ENCODE assay signal across 8 cellular contexts in the genomic region with DNA sequence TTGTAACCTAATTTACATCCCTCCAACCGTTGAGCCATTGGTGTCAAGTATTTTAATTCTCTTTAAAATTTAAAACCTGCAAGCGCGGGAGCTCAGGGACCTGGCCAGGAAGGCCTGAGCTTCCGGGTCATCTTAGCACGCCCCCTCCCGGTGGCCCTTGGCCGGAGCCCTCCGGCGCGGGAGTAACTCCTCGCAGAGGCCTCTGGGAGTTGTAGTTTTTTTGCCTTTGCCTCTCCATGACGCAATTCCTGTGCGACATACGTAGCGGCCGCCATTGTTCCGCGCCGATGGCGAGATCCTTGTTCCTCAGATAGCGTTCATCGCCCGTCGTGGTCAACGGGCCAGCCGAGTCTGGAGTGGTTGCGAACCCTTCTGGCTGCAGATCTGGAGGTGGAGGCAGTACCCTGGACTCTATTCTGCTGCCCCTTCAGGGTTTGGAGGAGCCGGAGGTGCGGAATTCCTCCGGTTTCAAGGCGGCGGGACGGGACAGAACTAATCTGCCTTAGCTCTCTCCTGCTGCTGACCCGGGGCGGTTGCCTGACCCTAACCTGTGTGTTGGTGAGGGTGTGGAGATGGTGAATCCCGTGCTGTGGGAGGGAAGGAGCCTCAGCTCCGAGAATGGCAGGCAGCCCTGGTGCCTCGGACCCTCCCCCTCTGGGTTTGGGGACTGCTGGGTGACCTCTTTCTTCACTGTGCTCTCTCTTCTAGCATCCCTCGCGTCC. TPM values are rescaled to one million over a fixed set of nuclear protein-coding genes. Genes with fewer than 3 reads are reported as not detected.
DNase-seq lines count a peak whose midpoint lies in the region; ATAC-seq, FAIRE-seq and TF ChIP-seq lines count a peak whose summit lies in the region.

Gene ZNF268 (plus strand): TSS at position 258 of the 722 bp plus-strand sequence. CDS start 503 bp downstream, outside the sequence.

- TF ChIP-seq POLR2A in HepG2 (IDR thresholded peaks at IDR 0.05; ENCODE audit: insufficient read depth in 1 of 2, low read depth in 2 of 2, low read length in 2 of 2) = peak; percentile 72 to 84

- peak within 1 kb of the TSS; percentile 95 for H3K9ac ChIP-seq in HepG2 (ENCODE audit: insufficient read depth, low read depth, low read length)

- POLR2A ChIA-PET in HepG2 (lab: Yijun Ruan, JAX) = interaction anchor here (1.0 to 1.8 kb wide), 4 partner anchors 51 to 195 kb away, joined by 3 to 18 read pairs (median 14); partner anchors contain the start of genes ZNF10, ZNF26 and ZNF891

- peak; percentile 17 to 91 (median 81) for DNase-seq in C1 segment of cervical spinal cord (lab: John Stamatoyannopoulos, UW)
- peak; percentile 93 for DNase-seq in GM19240 (ENCODE audit: insufficient read length, low spot score)
- DNase-seq in NCI-H526 (lab: John Stamatoyannopoulos, UW) = peak; percentile 85 to 97
- peak; percentile 84 to 89 for DNase-seq in activated CD4-positive, alpha-beta T cell treated with anti-CD3 and anti-CD28 coated beads, Interleukin-2, amount 50 U/mL, for 24 hours (ENCODE audit: low read depth in 1 of 2, low spot score in 1 of 2)
- DNase-seq in dermis blood vessel endothelial cell = peak; percentile 96
- peak; percentile 88 for DNase-seq in HepG2 (ENCODE audit: low spot score)
- DNase-seq in stimulated activated CD4-positive, alpha-beta T cell treated with anti-CD3 and anti-CD28 coated beads, Interleukin-4, amount 100 ng/mL, for 1 hour = peak; percentile 85

- peak; percentile 86 for FAIRE-seq in HepG2 (lab: Jason Lieb, UNC)

- H3K36me3 ChIP-seq in HepG2 (replicated peaks in 1 of 2; ENCODE audit: control insufficient read depth in 1 of 2, insufficient read depth in 2 of 2, low read length in 2 of 2) = peaks cover 7 to 28% of the 10 kb centered on the region in 2 experiments; a peak in 4 of 5 replicates

- peak within 1 kb of the TSS; percentile 89 to 99 (median 96) for H3K4me3 ChIP-seq in HepG2 (replicated peaks in 1 of 3; ENCODE audit: insufficient read depth in 1 of 3, low read depth in 2 of 3, low read length in 3 of 3)

- peak within 1 kb of the TSS; percentile 72 for H3K27ac ChIP-seq in HepG2 (ENCODE audit: extremely low read length, insufficient read depth, low read length)

- WGBS in HepG2 (ENCODE audit: low lambda C conversion rate) = 2% methylated on average over 31 of the region's 40 CpGs

- intact Hi-C loops in HepG2 (cut with micrococcal nuclease; ENCODE audit: unreplicated experiment) = loop anchor here (1.0 kb wide), 1 partner anchor 101 kb away; the partner anchor contains the start of gene ZNF140

- H3K27me3 ChIP-seq in HepG2 (ENCODE audit: control insufficient read depth in 1 of 2, insufficient read depth in 2 of 2, low read length in 2 of 2) = no peaks in the 10 kb centered on the region; a peak in 1 of 5 replicates

- ATAC-seq in HG03460 (IDR thresholded peaks at IDR 0.05; ENCODE audit: unreplicated experiment) (peak; percentile 97), HepG2 (peak; percentile 97)

- BruUV-seq in HepG2 (replicated peaks; lab: Mats Ljungman, UMichigan) = TSS peak; percentile 72

- in situ Hi-C loops in HepG2 (cut with HindIII; ENCODE audit: extremely low pct_ligation_motif_present, low pct_unique_long_range_greater_than_20kb) = no loop called here

- peak; percentile 88 for TF ChIP-seq CTCF in HepG2 (CRISPR knock-in tag; IDR thresholded peaks at IDR 0.05)

- H4K20me1 ChIP-seq in HepG2 (ENCODE audit: insufficient read depth, low read length) = no peaks in the 10 kb centered on the region

- TF ChIP-seq RAD21 in HepG2 (CRISPR knock-in tag; IDR thresholded peaks at IDR 0.05) = peak; percentile 75

- H3K79me2 ChIP-seq in HepG2 (ENCODE audit: insufficient read depth, low read length) = peaks cover 3% of the 10 kb centered on the region

- peak within 1 kb of the TSS; percentile 70 for H3K4me2 ChIP-seq in HepG2 (ENCODE audit: low read depth, low read length)

- peaks cover 9% of the 10 kb centered on the region; the same call in 1 of the 2 replicates for H3K4me1 ChIP-seq in HepG2 (ENCODE audit: insufficient read depth, low read length)

- peaks cover 82% of the 10 kb centered on the region for H3K9me3 ChIP-seq in HepG2 (ENCODE audit: low read length)

- CTCF ChIA-PET in HepG2 (lab: Yijun Ruan, JAX; ENCODE audit: low intra/inter-chr PET ratio, low total read pairs) = interaction anchor here (1.3 to 2.2 kb wide), 3 partner anchors 101 to 205 kb away, joined by 3 to 10 read pairs (median 9); partner anchors contain the start of gene ZNF140

- TF ChIP-seq EP300 in HepG2 (IDR thresholded peaks at IDR 0.05; ENCODE audit: low read depth in 2 of 2, low read length in 2 of 2) = no peak
- peak; percentile 48; the same call in 1 of the 2 replicates for TF ChIP-seq EP300 in HepG2 (CRISPR knock-in tag; IDR thresholded peaks at IDR 0.05; ENCODE audit: borderline replicate concordance)

- H2AFZ ChIP-seq in HepG2 (ENCODE audit: low read length) = peak within 1 kb of the TSS; percentile 87

TF ChIP-seq in HepG2, 621 proteins besides CTCF, POLR2A, EP300 and RAD21 (continues in another document):
- peak; percentile 97 for TF ChIP-seq YY1 (IDR thresholded peaks at IDR 0.05; ENCODE audit: insufficient read depth, insufficient replicate concordance, low read depth, low read length)
- TF ChIP-seq, protein P1, sequence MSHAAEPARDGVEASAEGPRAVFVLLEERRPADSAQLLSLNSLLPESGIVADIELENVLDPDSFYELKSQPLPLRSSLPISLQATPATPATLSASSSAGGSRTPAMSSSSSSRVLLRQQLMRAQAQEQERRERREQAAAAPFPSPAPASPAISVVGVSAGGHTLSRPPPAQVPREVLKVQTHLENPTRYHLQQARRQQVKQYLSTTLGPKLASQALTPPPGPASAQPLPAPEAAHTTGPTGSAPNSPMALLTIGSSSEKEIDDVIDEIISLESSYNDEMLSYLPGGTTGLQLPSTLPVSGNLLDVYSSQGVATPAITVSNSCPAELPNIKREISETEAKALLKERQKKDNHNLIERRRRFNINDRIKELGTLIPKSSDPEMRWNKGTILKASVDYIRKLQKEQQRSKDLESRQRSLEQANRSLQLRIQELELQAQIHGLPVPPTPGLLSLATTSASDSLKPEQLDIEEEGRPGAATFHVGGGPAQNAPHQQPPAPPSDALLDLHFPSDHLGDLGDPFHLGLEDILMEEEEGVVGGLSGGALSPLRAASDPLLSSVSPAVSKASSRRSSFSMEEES (CRISPR knock-in tag; IDR thresholded peaks at IDR 0.05) = peak; percentile 27; the same call in 1 of the 2 replicates
- TF ChIP-seq ARID5B (CRISPR knock-in tag; IDR thresholded peaks at IDR 0.05) = peak; percentile 51
- TF ChIP-seq ZNF17 (CRISPR knock-in tag; IDR thresholded peaks at IDR 0.05) = no peak

RNA-seq across cellular contexts. Expression of gene ZNF268, which starts in this region (rescaled TPM):
- total RNA-seq in dermis blood vessel endothelial cell (39.8 and 44.8 TPM in 2 replicates), HepG2 (2016; rRNA removed; fragmentation: Illumina TruSeq; extraction: Trizol) (31.3 and 54.4 TPM in 2 replicates)
- 2.6 and 3.8 TPM in 2 replicates for total RNA-seq in HepG2 (2016; cell fraction: cytosol; rRNA removed; fragmentation: Illumina TruSeq; extraction: Trizol; ENCODE audit: low read depth)
- 30.4 and 53.0 TPM in 2 replicates for total RNA-seq in HepG2 (2016; cell fraction: insoluble cytoplasmic fraction; rRNA removed; fragmentation: Illumina TruSeq; extraction: Trizol)
- total RNA-seq in HepG2 (2016; cell fraction: membrane; rRNA removed; fragmentation: Illumina TruSeq; extraction: Trizol) = 6.8 and 6.9 TPM in 2 replicates
- 31.3 and 32.6 TPM in 2 replicates for total RNA-seq in HepG2 (2016; cell fraction: nucleus; rRNA removed; fragmentation: Illumina TruSeq; extraction: Trizol)
- 7.6 and 9.0 TPM in 2 replicates for polyA plus RNA-seq in HepG2 (2011; rRNA removed)
- polyA plus RNA-seq in HepG2 (2011; cell fraction: cytosol; rRNA removed) = 5.6 and 7.7 TPM in 2 replicates
- 5.7 and 7.6 TPM in 2 replicates for polyA plus RNA-seq in HepG2 (2011; cell fraction: nucleus; rRNA removed)
- 9.0 and 10.8 TPM in 2 replicates for polyA plus RNA-seq in HepG2 (2012)
- polyA plus RNA-seq in HepG2 (2016; cell fraction: cytosol; fragmentation: Illumina TruSeq; extraction: Trizol; ENCODE audit: low read depth) = 0.61 and 0.63 TPM in 2 replicates
- 22.5 and 23.0 TPM in 2 replicates for polyA plus RNA-seq in HepG2 (2016; cell fraction: insoluble cytoplasmic fraction; fragmentation: Illumina TruSeq; extraction: Trizol; ENCODE audit: low read depth)
- polyA plus RNA-seq in HepG2 (2016; cell fraction: membrane; fragmentation: Illumina TruSeq; extraction: Trizol; ENCODE audit: low read depth) = 0.96 and 1.1 TPM in 2 replicates
- 9.5 and 11.9 TPM in 2 replicates for polyA plus RNA-seq in HepG2 (2016; cell fraction: nucleus; fragmentation: Illumina TruSeq; extraction: Trizol; ENCODE audit: insufficient read depth, low read depth)
- 59.0 and 116 TPM in 2 replicates for polyA minus RNA-seq in HepG2 (2011; rRNA and poly(A)+ RNA removed; ENCODE audit: low replicate concordance)
- 20.1 and 24.7 TPM in 2 replicates for polyA minus RNA-seq in HepG2 (2011; cell fraction: cytosol; rRNA and poly(A)+ RNA removed)
- 72.6 and 74.2 TPM in 2 replicates for polyA minus RNA-seq in HepG2 (2011; cell fraction: nucleus; rRNA and poly(A)+ RNA removed)

Comparison
In these comparisons a context has a peak if more than half of its experiments do, and no peak if none do; other contexts are left out.
1. Peak in every context shown above with its lines: DNase-seq, ATAC-seq, H3K4me3 ChIP-seq and H3K27ac ChIP-seq.